Comparison of ENCODE assay signal across 33 cellular contexts in genomic region chr3:103863381-103863780, GRCh38.
"Had no signal": no experiment of that assay in that cellular context is flagged by ENCODE, and none has a peak within 500 bp of the region (broad histone marks: within the 10 kb centered on the region; RNA-seq: fewer than 3 reads in every experiment).

No MANE protein-coding gene starts in this region.

- H3K27ac ChIP-seq: adrenal gland, ascending aorta, body of pancreas, brain microvascular endothelial cell, breast epithelium, cardiac muscle cell had no signal

- H3K9me3 ChIP-seq: adrenal gland, ascending aorta, body of pancreas, breast epithelium had no signal

- ATAC-seq: activated naive CD4-positive, alpha-beta T cell treated with anti-CD3 and anti-CD28 coated beads, Interleukin-2, amount 50 U/mL, for 72 hours; activated naive CD8-positive, alpha-beta T cell treated with anti-CD3 and anti-CD28 coated beads, Interleukin-2, amount 50 U/mL, for 24 hours; activated T-cell treated with anti-CD3 and anti-CD28 coated beads, Interleukin-2, amount 50 U/mL, for 4 hours; activated T-cell treated with anti-CD3 and anti-CD28 coated beads, Interleukin-2, amount 50 U/mL, for 72 hours; activated T-helper 17 cell treated with anti-CD3 and anti-CD28 coated beads, Interleukin-2, amount 50 U/mL, for 72 hours; body of pancreas had no signal

- FAIRE-seq: astrocyte, bronchial epithelial cell had no signal

- DNase-seq: activated effector memory CD4-positive, alpha-beta T cell treated with anti-CD3 and anti-CD28 coated beads, Interleukin-2, amount 50 U/mL, for 16 hours; activated effector memory CD4-positive, alpha-beta T cell treated with Interleukin-2 at 50 U/mL for 16 hours; activated gamma-delta T cell; activated gamma-delta T cell treated with Interleukin-2 at 50 U/mL for 16 hours; activated naive CD4-positive, alpha-beta T cell; activated naive CD4-positive, alpha-beta T cell treated with anti-CD3 and anti-CD28 coated beads for 36 hours; activated naive CD4-positive, alpha-beta T cell treated with anti-CD3 and anti-CD28 coated beads, Interleukin-2, amount 10 ng/mL, durations not matched to agents 7 days and 5 days; activated naive CD4-positive, alpha-beta T cell treated with anti-CD3 and anti-CD28 coated beads, Interleukin-2, amount 50 U/mL, for 16 hours; activated naive CD4-positive, alpha-beta T cell treated with Interleukin-2 at 50 U/mL for 16 hours; activated naive CD8-positive, alpha-beta T cell treated with anti-CD3 and anti-CD28 coated beads for 36 hours; activated naive CD8-positive, alpha-beta T cell treated with anti-CD3 and anti-CD28 coated beads, Interleukin-2, amount 10 ng/mL, durations not matched to agents 7 days and 5 days; activated naive CD8-positive, alpha-beta T cell treated with anti-CD3 and anti-CD28 coated beads, Interleukin-2, amount 50 U/mL, for 24 hours; activated T-cell treated with anti-CD3 and anti-CD28 coated beads, Interleukin-2, amount 50 U/mL, for 24 hours; activated T-cell treated with anti-CD3 and anti-CD28 coated beads, Interleukin-2, amount 50 U/mL, for 4 hours; activated T-cell treated with anti-CD3 and anti-CD28 coated beads, Interleukin-2, amount 50 U/mL, for 48 hours; activated T-cell treated with anti-CD3 and anti-CD28 coated beads, Interleukin-2, amount 50 U/mL, for 72 hours; adrenal gland; amniotic stem cell; amygdala; anterior cingulate cortex; aorta; body of pancreas; brain microvascular endothelial cell; caudate nucleus; central memory CD4-positive, alpha-beta T cell; cerebellar nuclear complex had no signal

- H3K27me3 ChIP-seq: adrenal gland, ascending aorta, body of pancreas, brain microvascular endothelial cell, breast epithelium, cardiac muscle cell had no signal

- H3K4me3 ChIP-seq: adrenal gland, ascending aorta, body of pancreas, breast epithelium, cardiac muscle cell had no signal

- H3K4me1 ChIP-seq: adrenal gland, ascending aorta, body of pancreas, breast epithelium had no signal

- H3K36me3 ChIP-seq: adrenal gland, ascending aorta, brain microvascular endothelial cell, breast epithelium, cardiac muscle cell had no signal
